Comparison of ENCODE assay signal across 29 cellular contexts in the genomic region with DNA sequence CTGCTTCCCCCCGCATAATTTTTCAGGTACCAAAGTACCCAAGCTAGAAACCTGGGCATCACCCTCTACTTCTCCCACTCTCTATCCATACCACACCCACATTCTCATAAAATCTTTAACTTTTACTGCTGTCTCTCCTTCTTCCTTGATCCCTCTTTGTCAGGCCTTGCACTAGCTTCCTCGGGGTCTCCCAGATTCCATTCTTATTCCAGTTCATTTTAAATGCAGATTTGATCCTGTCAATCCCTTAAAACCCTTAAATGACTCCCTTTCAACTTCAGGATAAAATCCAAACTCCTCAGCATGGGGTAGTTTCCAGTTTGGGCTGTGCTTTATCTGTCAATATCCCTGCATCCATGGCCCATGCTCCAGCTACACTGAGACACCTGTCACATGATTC.
"Had no signal": no experiment of that assay in that cellular context is flagged by ENCODE, and none has a peak within 500 bp of the region (broad histone marks: within the 10 kb centered on the region; RNA-seq: fewer than 3 reads in every experiment).

No MANE protein-coding gene starts in this region.

- H3K27me3 Mint-ChIP-seq: activated CD4-positive, alpha-beta memory T cell treated with anti-CD3 and anti-CD28 coated beads, Interleukin-2, amount 10 ng/mL, durations not matched to agents 7 days and 5 days; activated CD4-positive, alpha-beta T cell treated with anti-CD3 and anti-CD28 coated beads, Interleukin-2, amount 10 ng/mL, durations not matched to agents 7 days and 5 days; activated naive CD4-positive, alpha-beta T cell treated with anti-CD3 and anti-CD28 coated beads, Interleukin-2, amount 50 U/mL, for 24 hours; activated naive CD8-positive, alpha-beta T cell treated with anti-CD3 and anti-CD28 coated beads for 36 hours; activated naive CD8-positive, alpha-beta T cell treated with anti-CD3 and anti-CD28 coated beads, Interleukin-2, amount 50 U/mL, for 24 hours had no signal

- H3K36me3 ChIP-seq: adrenal gland, cardiac muscle cell, colonic mucosa, esophagus squamous epithelium, gastroesophageal sphincter, heart right ventricle had no signal

- H3K27ac ChIP-seq: adrenal gland, body of pancreas, cardiac muscle cell, colonic mucosa, epithelial cell of prostate, esophagus squamous epithelium, gastroesophageal sphincter, heart right ventricle had no signal

- DNase-seq: activated CD4-positive, alpha-beta memory T cell treated with anti-CD3 and anti-CD28 coated beads, Interleukin-2, amount 10 ng/mL, durations not matched to agents 7 days and 5 days; activated CD4-positive, alpha-beta T cell treated with anti-CD3 and anti-CD28 coated beads for 1 hour; activated CD4-positive, alpha-beta T cell treated with anti-CD3 and anti-CD28 coated beads for 4 hours; activated CD4-positive, alpha-beta T cell treated with anti-CD3 and anti-CD28 coated beads, Interleukin-2, amount 10 ng/mL, durations not matched to agents 7 days and 5 days; activated CD4-positive, alpha-beta T cell treated with anti-CD3 and anti-CD28 coated beads, Interleukin-2, amount 50 U/mL, for 4 hours; activated CD8-positive, alpha-beta memory T cell treated with anti-CD3 and anti-CD28 coated beads, Interleukin-2, amount 50 U/mL, for 48 hours; activated effector memory CD4-positive, alpha-beta T cell treated with anti-CD3 and anti-CD28 coated beads, Interleukin-2, amount 50 U/mL, for 16 hours; activated naive CD4-positive, alpha-beta T cell treated with anti-CD3 and anti-CD28 coated beads for 36 hours; activated naive CD8-positive, alpha-beta T cell treated with anti-CD3 and anti-CD28 coated beads for 36 hours; activated naive CD8-positive, alpha-beta T cell treated with anti-CD3 and anti-CD28 coated beads, Interleukin-2, amount 50 U/mL, for 24 hours; activated T-cell treated with anti-CD3 and anti-CD28 coated beads for 4 hours; activated T-cell treated with anti-CD3 and anti-CD28 coated beads, Interleukin-2, amount 50 U/mL, for 4 hours; adrenal gland; amygdala; aorta; body of pancreas; central memory CD4-positive, alpha-beta T cell; cerebellar nuclear complex; colonic mucosa; effector CD8-positive, alpha-beta T cell; esophagus squamous epithelium; foreskin melanocyte; heart right ventricle; T-helper 2 cell had no signal

- H3K4me3 Mint-ChIP-seq: activated CD4-positive, alpha-beta memory T cell treated with anti-CD3 and anti-CD28 coated beads, Interleukin-2, amount 10 ng/mL, durations not matched to agents 7 days and 5 days; activated CD4-positive, alpha-beta T cell treated with anti-CD3 and anti-CD28 coated beads, Interleukin-2, amount 10 ng/mL, durations not matched to agents 7 days and 5 days; activated naive CD4-positive, alpha-beta T cell treated with anti-CD3 and anti-CD28 coated beads for 36 hours; activated naive CD4-positive, alpha-beta T cell treated with anti-CD3 and anti-CD28 coated beads, Interleukin-2, amount 50 U/mL, for 24 hours; activated naive CD8-positive, alpha-beta T cell treated with anti-CD3 and anti-CD28 coated beads for 36 hours; activated naive CD8-positive, alpha-beta T cell treated with anti-CD3 and anti-CD28 coated beads, Interleukin-2, amount 50 U/mL, for 24 hours; activated T-cell treated with anti-CD3 and anti-CD28 coated beads, Interleukin-2, amount 50 U/mL, for 4 hours had no signal

- H3K9me3 ChIP-seq: adrenal gland, body of pancreas, colonic mucosa, esophagus squamous epithelium, gastroesophageal sphincter had no signal

- H3K27me3 ChIP-seq: adrenal gland, body of pancreas, cardiac muscle cell, colonic mucosa, esophagus squamous epithelium, gastroesophageal sphincter, heart right ventricle had no signal

- ATAC-seq: activated naive CD8-positive, alpha-beta T cell treated with anti-CD3 and anti-CD28 coated beads, Interleukin-2, amount 50 U/mL, for 24 hours; activated T-cell treated with anti-CD3 and anti-CD28 coated beads, Interleukin-2, amount 50 U/mL, for 4 hours; body of pancreas; gastroesophageal sphincter; heart right ventricle had no signal

- H3K4me1 Mint-ChIP-seq: activated CD4-positive, alpha-beta memory T cell treated with anti-CD3 and anti-CD28 coated beads, Interleukin-2, amount 10 ng/mL, durations not matched to agents 7 days and 5 days; activated CD4-positive, alpha-beta T cell treated with anti-CD3 and anti-CD28 coated beads, Interleukin-2, amount 10 ng/mL, durations not matched to agents 7 days and 5 days; activated naive CD4-positive, alpha-beta T cell treated with anti-CD3 and anti-CD28 coated beads, Interleukin-2, amount 50 U/mL, for 24 hours; activated naive CD8-positive, alpha-beta T cell treated with anti-CD3 and anti-CD28 coated beads for 36 hours; activated naive CD8-positive, alpha-beta T cell treated with anti-CD3 and anti-CD28 coated beads, Interleukin-2, amount 50 U/mL, for 24 hours had no signal

- H3K9me3 Mint-ChIP-seq: activated CD4-positive, alpha-beta memory T cell treated with anti-CD3 and anti-CD28 coated beads, Interleukin-2, amount 10 ng/mL, durations not matched to agents 7 days and 5 days; activated CD4-positive, alpha-beta T cell treated with anti-CD3 and anti-CD28 coated beads, Interleukin-2, amount 10 ng/mL, durations not matched to agents 7 days and 5 days; activated T-helper 2 cell treated with anti-CD3 and anti-CD28 coated beads, Interferon-gamma antibody, Interleukin-2, Interleukin-4, amounts not matched to agents 10 μg/mL and 5 μg/mL and 100 μg/mL, durations not matched to agents 14 hours and 24 hours and 36 hours had no signal

- H3K27ac Mint-ChIP-seq: activated CD4-positive, alpha-beta memory T cell treated with anti-CD3 and anti-CD28 coated beads, Interleukin-2, amount 10 ng/mL, durations not matched to agents 7 days and 5 days; activated CD4-positive, alpha-beta T cell treated with anti-CD3 and anti-CD28 coated beads, Interleukin-2, amount 10 ng/mL, durations not matched to agents 7 days and 5 days; activated naive CD4-positive, alpha-beta T cell treated with anti-CD3 and anti-CD28 coated beads for 36 hours; activated naive CD4-positive, alpha-beta T cell treated with anti-CD3 and anti-CD28 coated beads, Interleukin-2, amount 50 U/mL, for 24 hours; activated naive CD8-positive, alpha-beta T cell treated with anti-CD3 and anti-CD28 coated beads for 36 hours; activated naive CD8-positive, alpha-beta T cell treated with anti-CD3 and anti-CD28 coated beads, Interleukin-2, amount 50 U/mL, for 24 hours; activated T-helper 2 cell treated with anti-CD3 and anti-CD28 coated beads, Interferon-gamma antibody, Interleukin-2, Interleukin-4, amounts not matched to agents 10 μg/mL and 5 μg/mL and 100 μg/mL, durations not matched to agents 14 hours and 24 hours and 36 hours had no signal

- H3K36me3 Mint-ChIP-seq: activated naive CD4-positive, alpha-beta T cell treated with anti-CD3 and anti-CD28 coated beads, Interleukin-2, amount 50 U/mL, for 24 hours; activated naive CD8-positive, alpha-beta T cell treated with anti-CD3 and anti-CD28 coated beads for 36 hours had no signal

- H3K4me3 ChIP-seq: adrenal gland, body of pancreas, cardiac muscle cell, colonic mucosa, esophagus squamous epithelium, gastroesophageal sphincter, heart right ventricle had no signal

- H3K4me1 ChIP-seq: adrenal gland, body of pancreas, colonic mucosa, esophagus squamous epithelium, gastroesophageal sphincter, heart right ventricle had no signal
